ENCODE assay signal across 22 cellular contexts in the genomic region with DNA sequence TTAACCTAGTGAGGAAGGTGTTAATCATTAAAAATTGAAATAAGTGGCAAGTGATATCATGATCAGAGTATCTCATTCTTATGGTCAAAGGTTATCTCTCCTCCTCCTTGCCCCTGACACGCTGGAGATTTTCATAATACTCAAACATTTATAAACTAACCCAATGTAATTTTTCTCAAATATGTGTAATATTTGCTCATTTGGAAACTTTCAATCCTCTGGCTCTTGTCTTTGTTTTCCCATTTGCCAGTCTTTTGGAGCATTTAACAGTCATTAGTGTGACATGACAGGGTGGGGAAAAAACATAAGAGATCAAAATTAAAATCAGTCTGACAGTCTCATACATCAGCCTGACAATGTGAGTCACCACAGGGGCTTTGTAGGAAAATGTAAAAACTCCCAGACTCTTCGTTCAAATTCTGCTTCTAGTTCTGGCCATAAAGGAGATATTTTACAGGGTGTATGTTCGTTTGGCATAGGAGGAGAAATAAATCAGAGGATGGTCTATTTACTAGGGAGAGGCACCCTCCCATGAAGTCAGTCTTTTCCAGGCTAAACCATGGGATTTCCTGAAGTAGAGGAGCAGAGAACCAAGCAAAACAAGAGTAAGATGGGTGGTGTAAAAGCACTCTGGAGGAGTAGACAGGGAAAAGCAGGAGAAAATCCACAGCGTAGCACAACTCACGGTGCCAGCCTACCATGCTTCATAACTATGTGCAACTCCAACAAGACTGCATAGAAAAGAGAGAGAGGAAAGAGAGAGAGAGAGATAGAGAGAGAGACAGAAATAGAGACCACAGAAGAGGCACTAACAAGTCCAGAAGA.
DNase-seq lines count a peak whose midpoint lies in the region; ATAC-seq, FAIRE-seq and TF ChIP-seq lines count a peak whose summit lies in the region.
"Had no signal": no experiment of that assay in that cellular context is flagged by ENCODE, and none has a peak within 500 bp of the region (broad histone marks: within the 10 kb centered on the region; RNA-seq: fewer than 3 reads in every experiment).

No MANE protein-coding gene starts in this region.

- H2AFZ ChIP-seq in HepG2 (ENCODE audit: low read length), result no peak overlapping the region

- WGBS in liver, result 60% methylated on average over 5 of the region's 5 CpGs
- 15% methylated on average over 5 of the region's 5 CpGs for WGBS in HepG2 (ENCODE audit: low lambda C conversion rate)

- no peaks in the 10 kb centered on the region for H3K9me3 ChIP-seq in liver (ENCODE audit: control insufficient read depth in 4 of 4, low read length in 3 of 4)
- H3K9me3 ChIP-seq in HepG2 (ENCODE audit: low read length), result no peaks in the 10 kb centered on the region
- H3K9me3 ChIP-seq: BLaER1, MG63 had no signal

- no peak for FAIRE-seq in HepG2 (lab: Jason Lieb, UNC)
- FAIRE-seq: A204.1, GM18507, keratinocyte had no signal

- TF ChIP-seq CTCF in liver (IDR thresholded peaks at IDR 0.05; ENCODE audit: low read depth, low read length, missing input control) (no peak), HepG2 (CRISPR knock-in tag; IDR thresholded peaks at IDR 0.05) (no peak), nephron progenitor cell (IDR thresholded peaks at IDR 0.05) (no peak)

- CTCF ChIA-PET in HepG2 (lab: Yijun Ruan, JAX; ENCODE audit: low intra/inter-chr PET ratio, low total read pairs), result no interaction called here

- intact Hi-C loops in HepG2 (cut with micrococcal nuclease; ENCODE audit: unreplicated experiment) (no loop called here), left cardiac atrium (cut with DNase I) (loop anchor here in 1 of 2 donors (5.0 kb wide), 2 partner anchors 82 to 368 kb away; partner anchors contain the start of gene PDE3A)

- no peaks in the 10 kb centered on the region for H3K27me3 Mint-ChIP-seq in nephron progenitor cell (ENCODE audit: low read depth, poor library complexity)
- H3K27me3 Mint-ChIP-seq: activated CD4-positive, alpha-beta T cell treated with anti-CD3 and anti-CD28 coated beads, Interleukin-2, amount 10 ng/mL, durations not matched to agents 24 days and 14 days had no signal

- TF ChIP-seq POLR2A in HepG2 (IDR thresholded peaks at IDR 0.05; ENCODE audit: insufficient read depth in 1 of 2, low read depth in 2 of 2, low read length in 2 of 2), result no peak

- H3K27me3 ChIP-seq in liver (ENCODE audit: control insufficient read depth in 4 of 4, insufficient read depth in 4 of 4, low read length in 3 of 4), result no peaks in the 10 kb centered on the region
- H3K27me3 ChIP-seq in HepG2 (ENCODE audit: control insufficient read depth in 1 of 2, insufficient read depth in 2 of 2, low read length in 2 of 2), result no peaks in the 10 kb centered on the region
- H3K27me3 ChIP-seq: BLaER1, MG63 had no signal

- H3K4me3 ChIP-seq in liver (ENCODE audit: low read depth in 1 of 3, low read length in 3 of 3), result no peak overlapping the region
- no peak overlapping the region for H3K4me3 ChIP-seq in HepG2 (replicated peaks in 1 of 3; ENCODE audit: insufficient read depth in 1 of 3, low read depth in 2 of 3, low read length in 3 of 3)
- H3K4me3 ChIP-seq: BLaER1, MG63 had no signal

- H3K4me2 ChIP-seq in HepG2 (ENCODE audit: low read depth, low read length), result no peak overlapping the region
- H3K4me2 ChIP-seq: BLaER1 had no signal

- no peaks in the 10 kb centered on the region for H3K36me3 Mint-ChIP-seq in nephron progenitor cell (ENCODE audit: low read depth)
- H3K36me3 Mint-ChIP-seq: natural killer cell had no signal

- H3K36me3 ChIP-seq in liver (ENCODE audit: control insufficient read depth in 4 of 4, insufficient read depth in 3 of 4, low read depth in 1 of 4, low read length in 3 of 4) (no peaks in the 10 kb centered on the region), HepG2 (replicated peaks in 1 of 2; ENCODE audit: control insufficient read depth in 1 of 2, insufficient read depth in 2 of 2, low read length in 2 of 2) (no peaks in the 10 kb centered on the region)
- H3K36me3 ChIP-seq: BLaER1, MG63 had no signal

- TF ChIP-seq EP300 in HepG2 (IDR thresholded peaks at IDR 0.05; ENCODE audit: low read depth in 2 of 2, low read length in 2 of 2) (no peak), HepG2 (CRISPR knock-in tag; IDR thresholded peaks at IDR 0.05; ENCODE audit: borderline replicate concordance) (no peak)

- ATAC-seq in HepG2 (no peak), left cardiac atrium (peak; percentile 55 to 56), GM21390 (IDR thresholded peaks at IDR 0.05; ENCODE audit: unreplicated experiment) (no peak)
- ATAC-seq: natural killer cell; stimulated activated naive CD8-positive, alpha-beta T cell treated with anti-CD3 and anti-CD28 coated beads, Interleukin-15, amount 100 ng/mL, for 72 hours had no signal

- DNase-seq in HepG2 (ENCODE audit: low spot score), result no peak
- DNase-seq in left cardiac atrium, result no peak
- DNase-seq in nephron progenitor cell, result no peak
- DNase-seq in substantia nigra (lab: John Stamatoyannopoulos, UW), result no peak
- DNase-seq in NCI-H446 treated with DMSO at 0.1 percent for 48 hours (lab: John Stamatoyannopoulos, UW), result no peak
- DNase-seq in SKM-1 treated with dmso at 0.1 percent for 144 hours (lab: John Stamatoyannopoulos, UW; ENCODE audit: unreplicated experiment), result no peak
- DNase-seq: activated CD4-positive, alpha-beta T cell treated with anti-CD3 and anti-CD28 coated beads, Interleukin-2, amount 10 ng/mL, durations not matched to agents 24 days and 14 days; activated effector memory CD4-positive, alpha-beta T cell treated with anti-CD3 and anti-CD28 coated beads, Interleukin-2, amount 50 U/mL, for 16 hours; MG63; natural killer cell; NCI-H1417 treated with DMSO at 0.1 percent for 48 hours; NCI-H526 treated with DMSO at 0.1 percent for 48 hours; SHP77; stimulated activated CD4-positive, alpha-beta T cell treated with anti-CD3 and anti-CD28 coated beads, Interleukin-4, amount 100 ng/mL, for 4 hours; stimulated activated naive CD8-positive, alpha-beta T cell treated with anti-CD3 and anti-CD28 coated beads, Interleukin-15, amount 100 ng/mL, for 72 hours; T-helper 1 cell had no signal

- H3K9ac ChIP-seq in liver (ENCODE audit: low read depth in 1 of 2, low read length in 2 of 2), result no peak overlapping the region
- H3K9ac ChIP-seq in HepG2 (ENCODE audit: insufficient read depth, low read depth, low read length), result no peak overlapping the region
- H3K9ac ChIP-seq: BLaER1 had no signal

- POLR2A ChIA-PET in HepG2 (lab: Yijun Ruan, JAX), result no interaction called here

- H3K27ac ChIP-seq in liver (ENCODE audit: low read depth in 1 of 2, low read length in 2 of 2) (no peak overlapping the region), HepG2 (ENCODE audit: extremely low read length, insufficient read depth, low read length) (no peak overlapping the region), substantia nigra (ENCODE audit: low read depth, low read length, poor library complexity, severe bottlenecking) (no peak overlapping the region)
- H3K27ac ChIP-seq: BLaER1 had no signal

- H3K4me1 ChIP-seq in liver (ENCODE audit: control insufficient read depth in 4 of 4, insufficient read depth in 4 of 4, low read length in 3 of 4) (peaks cover 3 to 16% (median 8%) of the 10 kb centered on the region in 4 donors), HepG2 (ENCODE audit: insufficient read depth, low read length) (no peaks in the 10 kb centered on the region)
- H3K4me1 ChIP-seq: BLaER1 had no signal

- TF ChIP-seq RAD21 in liver (IDR thresholded peaks at IDR 0.05) (no peak), HepG2 (CRISPR knock-in tag; IDR thresholded peaks at IDR 0.05) (no peak)

- no peaks in the 10 kb centered on the region for H3K9me3 Mint-ChIP-seq in nephron progenitor cell
- H3K9me3 Mint-ChIP-seq: activated CD4-positive, alpha-beta T cell treated with anti-CD3 and anti-CD28 coated beads, Interleukin-2, amount 10 ng/mL, durations not matched to agents 24 days and 14 days; stimulated activated naive CD8-positive, alpha-beta T cell treated with anti-CD3 and anti-CD28 coated beads, Interleukin-15, amount 100 ng/mL, for 72 hours had no signal

- in situ Hi-C loops in HepG2 (cut with HindIII; ENCODE audit: extremely low pct_ligation_motif_present, low pct_unique_long_range_greater_than_20kb), result no loop called here

- no peaks in the 10 kb centered on the region for H4K20me1 ChIP-seq in HepG2 (ENCODE audit: insufficient read depth, low read length)
- H4K20me1 ChIP-seq: BLaER1 had no signal

- peaks cover 20% of the 10 kb centered on the region for H3K4me1 Mint-ChIP-seq in nephron progenitor cell
- H3K4me1 Mint-ChIP-seq: activated CD4-positive, alpha-beta T cell treated with anti-CD3 and anti-CD28 coated beads, Interleukin-2, amount 10 ng/mL, durations not matched to agents 24 days and 14 days; natural killer cell; stimulated activated naive CD8-positive, alpha-beta T cell treated with anti-CD3 and anti-CD28 coated beads, Interleukin-15, amount 100 ng/mL, for 72 hours had no signal

- H3K79me2 ChIP-seq in HepG2 (ENCODE audit: insufficient read depth, low read length), result no peaks in the 10 kb centered on the region

- BruUV-seq in HepG2 (replicated peaks; lab: Mats Ljungman, UMichigan), result no TSS peak

- H3K27ac Mint-ChIP-seq in nephron progenitor cell, result peak overlapping the region; percentile 64
- H3K27ac Mint-ChIP-seq: activated CD4-positive, alpha-beta T cell treated with anti-CD3 and anti-CD28 coated beads, Interleukin-2, amount 10 ng/mL, durations not matched to agents 24 days and 14 days; natural killer cell; stimulated activated naive CD8-positive, alpha-beta T cell treated with anti-CD3 and anti-CD28 coated beads, Interleukin-15, amount 100 ng/mL, for 72 hours had no signal

- H3K4me3 Mint-ChIP-seq in nephron progenitor cell, result no peak overlapping the region
- H3K4me3 Mint-ChIP-seq: activated CD4-positive, alpha-beta T cell treated with anti-CD3 and anti-CD28 coated beads, Interleukin-2, amount 10 ng/mL, durations not matched to agents 24 days and 14 days; natural killer cell; stimulated activated naive CD8-positive, alpha-beta T cell treated with anti-CD3 and anti-CD28 coated beads, Interleukin-15, amount 100 ng/mL, for 72 hours had no signal

TF ChIP-seq in liver, 16 proteins besides CTCF, POLR2A, EP300 and RAD21 (continues in another document):
- TF ChIP-seq RXRA (IDR thresholded peaks at IDR 0.05), result peak in 1 of 2 donors; percentile 50
- peak; percentile 31 for TF ChIP-seq SP1 (IDR thresholded peaks at IDR 0.05)
- TF ChIP-seq MAX (IDR thresholded peaks at IDR 0.05), result no peak

TF ChIP-seq in HepG2, 621 proteins besides CTCF, POLR2A, EP300 and RAD21 (continues in another document):
- TF ChIP-seq MLLT10 (CRISPR knock-in tag; IDR thresholded peaks at IDR 0.05), result no peak
- no peak for TF ChIP-seq ZNF883 (CRISPR knock-in tag; IDR thresholded peaks at IDR 0.05; ENCODE audit: not compliant biosample characterization)
- no peak for TF ChIP-seq ZBTB21 (CRISPR knock-in tag; IDR thresholded peaks at IDR 0.05)
- TF ChIP-seq ZNF747 (CRISPR knock-in tag; IDR thresholded peaks at IDR 0.05; ENCODE audit: borderline replicate concordance), result no peak
- TF ChIP-seq GATA4 (IDR thresholded peaks at IDR 0.05; ENCODE audit: borderline replicate concordance, low read depth), result no peak
- no peak for TF ChIP-seq FOXA3 (CRISPR knock-in tag; IDR thresholded peaks at IDR 0.05)

Comparison
In these comparisons a context has a peak if more than half of its experiments do, and no peak if none do; other contexts are left out.
1. ATAC-seq: peak in left cardiac atrium (2 of 2); none in HepG2 (single experiment) and GM21390 (single experiment).